12 cellular contexts compared by ENCODE assay signal in genomic region chr2:135585586-135585985, GRCh38. TPM values are rescaled to one million over a fixed set of nuclear protein-coding genes. Genes with fewer than 3 reads are reported as not detected.
DNase-seq lines count a peak whose midpoint lies in the region; TF ChIP-seq lines count a peak whose summit lies in the region.
"Had no signal": no experiment of that assay in that cellular context is flagged by ENCODE, and none has a peak within 500 bp of the region (broad histone marks: within the 10 kb centered on the region; RNA-seq: fewer than 3 reads in every experiment).

No MANE protein-coding gene starts in this region.

- H3K36me3 Mint-ChIP-seq in MCF 10A (ENCODE audit: insufficient read depth, unreplicated experiment), result no peaks in the 10 kb centered on the region

- POLR2A ChIA-PET in MCF 10A (lab: Yijun Ruan, JAX), result interaction anchor here (1.5 to 1.9 kb wide), 2 partner anchors 14 to 55 kb away, joined by 3 to 4 read pairs; partner anchors contain the start of gene ZRANB3

- no peak overlapping the region for H3K27ac Mint-ChIP-seq in MCF 10A (ENCODE audit: low read depth, unreplicated experiment)
- H3K27ac Mint-ChIP-seq: nephron progenitor cell had no signal

- WGBS in sigmoid colon, 2 donors, result 84 to 86% methylated on average over 2 of the region's 2 CpGs

- intact Hi-C loops in MCF 10A (cut with micrococcal nuclease) (loop anchor here (10.0 kb wide), 1 partner anchor 91 kb away; no protein-coding TSS in a partner anchor), breast epithelium (cut with DNase I; ENCODE audit: low total_unique reads) (no loop called here), sigmoid colon (cut with DNase I) (no loop called here)

- H3K9me3 ChIP-seq in breast epithelium (no peaks in the 10 kb centered on the region), sigmoid colon (no peaks in the 10 kb centered on the region)
- H3K9me3 ChIP-seq: stomach had no signal

- no peak for DNase-seq in MCF 10A (ENCODE audit: unreplicated experiment)
- DNase-seq in breast epithelium (ENCODE audit: low spot score in 2 of 2), result no peak
- DNase-seq in SK-MEL-5 (ENCODE audit: low read depth, low spot score), result peak; percentile 11
- DNase-seq in fibroblast of the conjunctiva (ENCODE audit: low read depth), result peak; percentile 3
- no peak for DNase-seq in sigmoid colon
- no peak for DNase-seq in NCI-H2107 treated with DMSO at 0.1 percent for 48 hours (lab: John Stamatoyannopoulos, UW; ENCODE audit: unreplicated experiment)
- no peak for DNase-seq in DMS53 treated with DMSO at 0.1 percent for 48 hours (lab: John Stamatoyannopoulos, UW; ENCODE audit: unreplicated experiment)
- no peak for DNase-seq in mucosa of gallbladder (ENCODE audit: low spot score)
- DNase-seq: islet precursor cell, NCI-H187 treated with DMSO at 0.1 percent for 48 hours, nephron progenitor cell, stomach had no signal

- CTCF ChIA-PET in MCF 10A (lab: Yijun Ruan, JAX), result interaction anchor here (0.5 to 2.8 kb wide), 14 partner anchors 13 to 597 kb away, joined by 3 to 16 read pairs (median 3); no protein-coding TSS in a partner anchor

- H3K27ac ChIP-seq in breast epithelium (no peak overlapping the region), sigmoid colon (no peak overlapping the region)
- H3K27ac ChIP-seq: stomach had no signal

- H3K27me3 ChIP-seq in breast epithelium, result no peaks in the 10 kb centered on the region
- H3K27me3 ChIP-seq in sigmoid colon, result no peaks in the 10 kb centered on the region
- H3K27me3 ChIP-seq: stomach had no signal

- no peaks in the 10 kb centered on the region for H3K9me3 Mint-ChIP-seq in MCF 10A (ENCODE audit: unreplicated experiment)
- H3K9me3 Mint-ChIP-seq: nephron progenitor cell had no signal

- peak; percentile 15 for TF ChIP-seq CTCF in MCF 10A (IDR thresholded peaks at IDR 0.05; ENCODE audit: unreplicated experiment)
- TF ChIP-seq CTCF in breast epithelium (IDR thresholded peaks at IDR 0.05), result no peak
- no peak for TF ChIP-seq CTCF in sigmoid colon (IDR thresholded peaks at IDR 0.05)

- no peaks in the 10 kb centered on the region for H3K4me1 Mint-ChIP-seq in MCF 10A (ENCODE audit: insufficient read depth, unreplicated experiment)

- H3K4me3 ChIP-seq in breast epithelium, result no peak overlapping the region
- no peak overlapping the region for H3K4me3 ChIP-seq in sigmoid colon
- H3K4me3 ChIP-seq: stomach had no signal

- no TSS peak for BruUV-seq in MCF 10A (replicated peaks; lab: Mats Ljungman, UMichigan)

- in situ Hi-C loops in SK-MEL-5 (cut with HindIII; ENCODE audit: low pct_unique_long_range_greater_than_20kb, low sequenced_read_pairs), result no loop called here

- no peak for TF ChIP-seq POLR2A in breast epithelium (IDR thresholded peaks at IDR 0.05)
- TF ChIP-seq POLR2A in sigmoid colon (IDR thresholded peaks at IDR 0.05), result no peak

- TF ChIP-seq EP300 in sigmoid colon (IDR thresholded peaks at IDR 0.05), result no peak

- H3K36me3 ChIP-seq in breast epithelium, result no peaks in the 10 kb centered on the region
- H3K36me3 ChIP-seq in sigmoid colon, result no peaks in the 10 kb centered on the region
- H3K36me3 ChIP-seq: stomach had no signal

- H3K4me3 Mint-ChIP-seq in MCF 10A (ENCODE audit: unreplicated experiment), result no peak overlapping the region
- H3K4me3 Mint-ChIP-seq: nephron progenitor cell had no signal

- H3K4me1 ChIP-seq in breast epithelium (no peaks in the 10 kb centered on the region), sigmoid colon (peaks cover 0 to 8% (median 0%) of the 10 kb centered on the region in 4 donors)
- H3K4me1 ChIP-seq: stomach had no signal

- H3K27me3 Mint-ChIP-seq in MCF 10A (ENCODE audit: insufficient read depth, unreplicated experiment), result no peaks in the 10 kb centered on the region

RNA-seq across cellular contexts. Expression of gene R3HDM1, which starts 54.3 kb away (rescaled TPM):
- 52.4 and 54.6 TPM in 2 replicates for total RNA-seq in MCF 10A (2022)
- total RNA-seq in breast epithelium, result 10 to 100 TPM; 14.6 to 21.6 (median 17.7) TPM
- total RNA-seq in SK-MEL-5 (2014; rRNA removed; shearing (Covaris generic)), result 5.5 and 7.5 TPM in 2 replicates
- polyA plus RNA-seq in SK-MEL-5 (2015; cell fraction: cytosol; rRNA removed), result 25.5 and 41.3 TPM in 2 replicates
- polyA plus RNA-seq in SK-MEL-5 (2015; cell fraction: nucleus; rRNA removed), result 29.5 and 48.3 TPM in 2 replicates
- 10 to 100 TPM; 12.0 to 34.6 (median 15.8) TPM for total RNA-seq in sigmoid colon
- polyA plus RNA-seq in sigmoid colon, result 10 to 100 TPM in 1 of 3 donors, 1 to 10 TPM in 2; 5.3 to 14.2 (median 6.6) TPM
- 25.0 TPM for total RNA-seq in mucosa of gallbladder

RNA-seq across cellular contexts. Expression of gene ZRANB3, which starts 54.6 kb away (rescaled TPM):
- total RNA-seq in MCF 10A (2022) (16.3 and 17.3 TPM in 2 replicates), breast epithelium (1 to 10 TPM; 3.2 to 6.1 (median 5.6) TPM), sigmoid colon (1 to 10 TPM; 2.5 to 7.2 (median 3.3) TPM), mucosa of gallbladder (4.8 TPM)
- 6.9 and 9.7 TPM in 2 replicates for total RNA-seq in SK-MEL-5 (2014; rRNA removed; shearing (Covaris generic))
- 3.5 and 5.1 TPM in 2 replicates for polyA plus RNA-seq in SK-MEL-5 (2015; cell fraction: cytosol; rRNA removed)
- 2.8 and 3.2 TPM in 2 replicates for polyA plus RNA-seq in SK-MEL-5 (2015; cell fraction: nucleus; rRNA removed)
- polyA plus RNA-seq in sigmoid colon, result 1 to 10 TPM; 1.2 to 3.2 (median 1.4) TPM

Comparison
In these comparisons a context has a peak if more than half of its experiments do, and no peak if none do; other contexts are left out.
1. DNase-seq: peak in SK-MEL-5 (single experiment) and fibroblast of the conjunctiva (single experiment); none in MCF 10A (single experiment), breast epithelium (0 of 2), sigmoid colon (single experiment), NCI-H2107 treated with DMSO at 0.1 percent for 48 hours (single experiment), DMS53 treated with DMSO at 0.1 percent for 48 hours (single experiment) and mucosa of gallbladder (single experiment).